ENCODE assay signal across 18 cellular contexts in the genomic region with DNA sequence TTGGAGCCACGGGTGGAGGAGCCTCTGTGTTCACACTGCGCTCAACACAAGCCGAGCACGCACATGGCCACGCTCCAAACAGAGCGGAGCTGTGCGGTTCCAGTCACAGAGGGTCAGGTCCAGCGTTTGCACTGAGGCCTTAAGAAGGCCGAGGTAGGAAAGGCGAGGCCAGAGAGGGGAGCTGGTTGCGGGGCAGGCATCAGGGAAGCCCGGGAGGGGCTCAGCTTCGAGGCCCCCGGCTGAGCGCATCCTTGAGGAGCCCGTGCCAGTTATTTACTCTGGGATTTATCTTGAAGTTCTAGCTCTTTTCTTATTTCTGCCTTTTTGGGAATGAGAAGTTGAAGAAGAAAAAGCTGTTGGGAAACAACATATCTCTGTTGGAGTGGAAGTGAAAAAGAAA.
"Had no signal": no experiment of that assay in that cellular context is flagged by ENCODE, and none has a peak within 500 bp of the region (broad histone marks: within the 10 kb centered on the region; RNA-seq: fewer than 3 reads in every experiment).

No MANE protein-coding gene starts in this region.

- H3K27ac ChIP-seq: SJSA1, SK-N-MC had no signal

- DNase-seq: KBM-7, NCI-H1092, NCI-H1436, NCI-H187, NCI-H2029, NCI-H2081 treated with DMSO at 0.1 percent for 48 hours, NCI-H2171, NCI-H226, NCI-H446, NCI-H510A, NCI-H524 treated with DMSO at 0.1 percent for 48 hours, NCI-H69, NCI-H774, Right ventricle myocardium superior, RPMI8226, SIG-M5 had no signal

- H3K4me1 ChIP-seq: SJSA1 had no signal

- H3K36me3 ChIP-seq: SJSA1 had no signal

- H3K27me3 ChIP-seq: SJSA1 had no signal

- H3K4me3 ChIP-seq: SJSA1, SK-N-MC had no signal
